1 cellular context compared by ENCODE assay signal in the genomic region with DNA sequence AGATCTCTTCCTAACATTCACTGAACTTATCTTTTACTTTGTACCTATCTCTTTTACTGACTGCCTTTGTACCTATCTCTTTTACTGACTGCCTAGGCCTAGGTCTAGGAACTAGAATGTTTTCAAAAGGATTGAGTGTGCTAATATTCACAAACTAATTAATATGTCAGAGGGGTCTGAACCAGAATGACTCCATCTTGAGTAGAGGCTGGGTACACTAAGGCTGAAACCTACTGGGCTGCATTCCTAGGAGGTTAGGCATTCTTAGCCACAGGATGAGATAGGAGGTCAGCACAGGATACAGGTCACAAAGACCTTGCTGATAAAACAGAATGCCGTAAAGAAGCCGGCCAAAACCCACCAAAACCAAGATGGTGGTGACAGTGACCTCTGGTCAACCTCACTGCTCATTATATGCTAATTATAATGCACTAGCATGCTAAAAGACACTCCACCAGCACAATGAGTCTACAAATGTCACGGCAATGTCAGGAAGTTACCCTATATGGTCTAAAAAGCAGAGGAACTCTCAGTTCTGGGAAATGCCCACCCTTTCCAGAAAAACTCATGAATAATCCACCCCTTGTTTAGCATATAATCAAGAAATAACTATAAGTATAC.
A peak's percentile ranks its signal among the peaks of the same experiment; 100 is the strongest.
TF ChIP-seq lines count a peak whose summit lies in the region.

No MANE protein-coding gene starts in this region.

TF ChIP-seq in K562, 482 proteins besides CTCF, POLR2A, EP300 and RAD21 (continued from another document and continues in another):
- TF ChIP-seq, protein P1, sequence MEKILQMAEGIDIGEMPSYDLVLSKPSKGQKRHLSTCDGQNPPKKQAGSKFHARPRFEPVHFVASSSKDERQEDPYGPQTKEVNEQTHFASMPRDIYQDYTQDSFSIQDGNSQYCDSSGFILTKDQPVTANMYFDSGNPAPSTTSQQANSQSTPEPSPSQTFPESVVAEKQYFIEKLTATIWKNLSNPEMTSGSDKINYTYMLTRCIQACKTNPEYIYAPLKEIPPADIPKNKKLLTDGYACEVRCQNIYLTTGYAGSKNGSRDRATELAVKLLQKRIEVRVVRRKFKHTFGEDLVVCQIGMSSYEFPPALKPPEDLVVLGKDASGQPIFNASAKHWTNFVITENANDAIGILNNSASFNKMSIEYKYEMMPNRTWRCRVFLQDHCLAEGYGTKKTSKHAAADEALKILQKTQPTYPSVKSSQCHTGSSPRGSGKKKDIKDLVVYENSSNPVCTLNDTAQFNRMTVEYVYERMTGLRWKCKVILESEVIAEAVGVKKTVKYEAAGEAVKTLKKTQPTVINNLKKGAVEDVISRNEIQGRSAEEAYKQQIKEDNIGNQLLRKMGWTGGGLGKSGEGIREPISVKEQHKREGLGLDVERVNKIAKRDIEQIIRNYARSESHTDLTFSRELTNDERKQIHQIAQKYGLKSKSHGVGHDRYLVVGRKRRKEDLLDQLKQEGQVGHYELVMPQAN (IDR thresholded peaks at IDR 0.05; ENCODE audit: borderline replicate concordance), result no peak
- TF ChIP-seq, protein P2, sequence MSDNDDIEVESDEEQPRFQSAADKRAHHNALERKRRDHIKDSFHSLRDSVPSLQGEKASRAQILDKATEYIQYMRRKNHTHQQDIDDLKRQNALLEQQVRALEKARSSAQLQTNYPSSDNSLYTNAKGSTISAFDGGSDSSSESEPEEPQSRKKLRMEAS (CRISPR knock-in tag; IDR thresholded peaks at IDR 0.05), result no peak
- no peak for TF ChIP-seq SETDB1 (IDR thresholded peaks at IDR 0.05; ENCODE audit: low read length)
- peak; percentile 85 for TF ChIP-seq NFIX (CRISPR knock-in tag; IDR thresholded peaks at IDR 0.05; ENCODE audit: low read depth)
- TF ChIP-seq, protein P3, sequence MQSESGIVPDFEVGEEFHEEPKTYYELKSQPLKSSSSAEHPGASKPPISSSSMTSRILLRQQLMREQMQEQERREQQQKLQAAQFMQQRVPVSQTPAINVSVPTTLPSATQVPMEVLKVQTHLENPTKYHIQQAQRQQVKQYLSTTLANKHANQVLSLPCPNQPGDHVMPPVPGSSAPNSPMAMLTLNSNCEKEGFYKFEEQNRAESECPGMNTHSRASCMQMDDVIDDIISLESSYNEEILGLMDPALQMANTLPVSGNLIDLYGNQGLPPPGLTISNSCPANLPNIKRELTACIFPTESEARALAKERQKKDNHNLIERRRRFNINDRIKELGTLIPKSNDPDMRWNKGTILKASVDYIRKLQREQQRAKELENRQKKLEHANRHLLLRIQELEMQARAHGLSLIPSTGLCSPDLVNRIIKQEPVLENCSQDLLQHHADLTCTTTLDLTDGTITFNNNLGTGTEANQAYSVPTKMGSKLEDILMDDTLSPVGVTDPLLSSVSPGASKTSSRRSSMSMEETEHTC (IDR thresholded peaks at IDR 0.05), result no peak
- TF ChIP-seq, protein P4, sequence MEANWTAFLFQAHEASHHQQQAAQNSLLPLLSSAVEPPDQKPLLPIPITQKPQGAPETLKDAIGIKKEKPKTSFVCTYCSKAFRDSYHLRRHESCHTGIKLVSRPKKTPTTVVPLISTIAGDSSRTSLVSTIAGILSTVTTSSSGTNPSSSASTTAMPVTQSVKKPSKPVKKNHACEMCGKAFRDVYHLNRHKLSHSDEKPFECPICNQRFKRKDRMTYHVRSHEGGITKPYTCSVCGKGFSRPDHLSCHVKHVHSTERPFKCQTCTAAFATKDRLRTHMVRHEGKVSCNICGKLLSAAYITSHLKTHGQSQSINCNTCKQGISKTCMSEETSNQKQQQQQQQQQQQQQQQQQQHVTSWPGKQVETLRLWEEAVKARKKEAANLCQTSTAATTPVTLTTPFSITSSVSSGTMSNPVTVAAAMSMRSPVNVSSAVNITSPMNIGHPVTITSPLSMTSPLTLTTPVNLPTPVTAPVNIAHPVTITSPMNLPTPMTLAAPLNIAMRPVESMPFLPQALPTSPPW (CRISPR knock-in tag; IDR thresholded peaks at IDR 0.05), result peak; percentile 89
- TF ChIP-seq ZNF551 (CRISPR knock-in tag; IDR thresholded peaks at IDR 0.05), result peak; percentile 96
- no peak for TF ChIP-seq SNRNP70 (optimal IDR thresholded peaks at IDR 0.05; ENCODE audit: low read depth, low read length)
- no peak for TF ChIP-seq ZNF184 (CRISPR knock-in tag; IDR thresholded peaks at IDR 0.05)
- no peak for TF ChIP-seq ZSCAN29 (IDR thresholded peaks at IDR 0.05)
- no peak for TF ChIP-seq ZNF24 (IDR thresholded peaks at IDR 0.05)
- peak; percentile 97 for TF ChIP-seq ZNF140 (CRISPR knock-in tag; IDR thresholded peaks at IDR 0.05)
- TF ChIP-seq, protein P5, sequence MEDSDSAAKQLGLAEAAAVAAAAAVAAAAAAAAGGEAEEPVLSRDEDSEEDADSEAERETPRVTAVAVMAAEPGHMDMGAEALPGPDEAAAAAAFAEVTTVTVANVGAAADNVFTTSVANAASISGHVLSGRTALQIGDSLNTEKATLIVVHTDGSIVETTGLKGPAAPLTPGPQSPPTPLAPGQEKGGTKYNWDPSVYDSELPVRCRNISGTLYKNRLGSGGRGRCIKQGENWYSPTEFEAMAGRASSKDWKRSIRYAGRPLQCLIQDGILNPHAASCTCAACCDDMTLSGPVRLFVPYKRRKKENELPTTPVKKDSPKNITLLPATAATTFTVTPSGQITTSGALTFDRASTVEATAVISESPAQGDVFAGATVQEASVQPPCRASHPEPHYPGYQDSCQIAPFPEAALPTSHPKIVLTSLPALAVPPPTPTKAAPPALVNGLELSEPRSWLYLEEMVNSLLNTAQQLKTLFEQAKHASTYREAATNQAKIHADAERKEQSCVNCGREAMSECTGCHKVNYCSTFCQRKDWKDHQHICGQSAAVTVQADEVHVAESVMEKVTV (CRISPR knock-in tag; IDR thresholded peaks at IDR 0.05), result peak; percentile 91
- TF ChIP-seq, protein P6, sequence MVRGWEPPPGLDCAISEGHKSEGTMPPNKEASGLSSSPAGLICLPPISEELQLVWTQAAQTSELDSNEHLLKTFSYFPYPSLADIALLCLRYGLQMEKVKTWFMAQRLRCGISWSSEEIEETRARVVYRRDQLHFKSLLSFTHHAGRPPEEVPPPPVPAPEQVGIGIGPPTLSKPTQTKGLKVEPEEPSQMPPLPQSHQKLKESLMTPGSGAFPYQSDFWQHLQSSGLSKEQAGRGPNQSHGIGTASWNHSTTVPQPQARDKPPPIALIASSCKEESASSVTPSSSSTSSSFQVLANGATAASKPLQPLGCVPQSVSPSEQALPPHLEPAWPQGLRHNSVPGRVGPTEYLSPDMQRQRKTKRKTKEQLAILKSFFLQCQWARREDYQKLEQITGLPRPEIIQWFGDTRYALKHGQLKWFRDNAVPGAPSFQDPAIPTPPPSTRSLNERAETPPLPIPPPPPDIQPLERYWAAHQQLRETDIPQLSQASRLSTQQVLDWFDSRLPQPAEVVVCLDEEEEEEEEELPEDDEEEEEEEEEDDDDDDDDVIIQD (CRISPR knock-in tag; IDR thresholded peaks at IDR 0.05), result peak; percentile 99
- TF ChIP-seq FOXJ3 (CRISPR knock-in tag; IDR thresholded peaks at IDR 0.05), result no peak
- TF ChIP-seq ZNF76 (CRISPR knock-in tag; IDR thresholded peaks at IDR 0.05; ENCODE audit: borderline replicate concordance), result peak; percentile 100
- TF ChIP-seq BRCA1 (IDR thresholded peaks at IDR 0.05), result no peak
- TF ChIP-seq BRCA1 (CRISPR knock-in tag; IDR thresholded peaks at IDR 0.05), result no peak
- TF ChIP-seq, protein P7, sequence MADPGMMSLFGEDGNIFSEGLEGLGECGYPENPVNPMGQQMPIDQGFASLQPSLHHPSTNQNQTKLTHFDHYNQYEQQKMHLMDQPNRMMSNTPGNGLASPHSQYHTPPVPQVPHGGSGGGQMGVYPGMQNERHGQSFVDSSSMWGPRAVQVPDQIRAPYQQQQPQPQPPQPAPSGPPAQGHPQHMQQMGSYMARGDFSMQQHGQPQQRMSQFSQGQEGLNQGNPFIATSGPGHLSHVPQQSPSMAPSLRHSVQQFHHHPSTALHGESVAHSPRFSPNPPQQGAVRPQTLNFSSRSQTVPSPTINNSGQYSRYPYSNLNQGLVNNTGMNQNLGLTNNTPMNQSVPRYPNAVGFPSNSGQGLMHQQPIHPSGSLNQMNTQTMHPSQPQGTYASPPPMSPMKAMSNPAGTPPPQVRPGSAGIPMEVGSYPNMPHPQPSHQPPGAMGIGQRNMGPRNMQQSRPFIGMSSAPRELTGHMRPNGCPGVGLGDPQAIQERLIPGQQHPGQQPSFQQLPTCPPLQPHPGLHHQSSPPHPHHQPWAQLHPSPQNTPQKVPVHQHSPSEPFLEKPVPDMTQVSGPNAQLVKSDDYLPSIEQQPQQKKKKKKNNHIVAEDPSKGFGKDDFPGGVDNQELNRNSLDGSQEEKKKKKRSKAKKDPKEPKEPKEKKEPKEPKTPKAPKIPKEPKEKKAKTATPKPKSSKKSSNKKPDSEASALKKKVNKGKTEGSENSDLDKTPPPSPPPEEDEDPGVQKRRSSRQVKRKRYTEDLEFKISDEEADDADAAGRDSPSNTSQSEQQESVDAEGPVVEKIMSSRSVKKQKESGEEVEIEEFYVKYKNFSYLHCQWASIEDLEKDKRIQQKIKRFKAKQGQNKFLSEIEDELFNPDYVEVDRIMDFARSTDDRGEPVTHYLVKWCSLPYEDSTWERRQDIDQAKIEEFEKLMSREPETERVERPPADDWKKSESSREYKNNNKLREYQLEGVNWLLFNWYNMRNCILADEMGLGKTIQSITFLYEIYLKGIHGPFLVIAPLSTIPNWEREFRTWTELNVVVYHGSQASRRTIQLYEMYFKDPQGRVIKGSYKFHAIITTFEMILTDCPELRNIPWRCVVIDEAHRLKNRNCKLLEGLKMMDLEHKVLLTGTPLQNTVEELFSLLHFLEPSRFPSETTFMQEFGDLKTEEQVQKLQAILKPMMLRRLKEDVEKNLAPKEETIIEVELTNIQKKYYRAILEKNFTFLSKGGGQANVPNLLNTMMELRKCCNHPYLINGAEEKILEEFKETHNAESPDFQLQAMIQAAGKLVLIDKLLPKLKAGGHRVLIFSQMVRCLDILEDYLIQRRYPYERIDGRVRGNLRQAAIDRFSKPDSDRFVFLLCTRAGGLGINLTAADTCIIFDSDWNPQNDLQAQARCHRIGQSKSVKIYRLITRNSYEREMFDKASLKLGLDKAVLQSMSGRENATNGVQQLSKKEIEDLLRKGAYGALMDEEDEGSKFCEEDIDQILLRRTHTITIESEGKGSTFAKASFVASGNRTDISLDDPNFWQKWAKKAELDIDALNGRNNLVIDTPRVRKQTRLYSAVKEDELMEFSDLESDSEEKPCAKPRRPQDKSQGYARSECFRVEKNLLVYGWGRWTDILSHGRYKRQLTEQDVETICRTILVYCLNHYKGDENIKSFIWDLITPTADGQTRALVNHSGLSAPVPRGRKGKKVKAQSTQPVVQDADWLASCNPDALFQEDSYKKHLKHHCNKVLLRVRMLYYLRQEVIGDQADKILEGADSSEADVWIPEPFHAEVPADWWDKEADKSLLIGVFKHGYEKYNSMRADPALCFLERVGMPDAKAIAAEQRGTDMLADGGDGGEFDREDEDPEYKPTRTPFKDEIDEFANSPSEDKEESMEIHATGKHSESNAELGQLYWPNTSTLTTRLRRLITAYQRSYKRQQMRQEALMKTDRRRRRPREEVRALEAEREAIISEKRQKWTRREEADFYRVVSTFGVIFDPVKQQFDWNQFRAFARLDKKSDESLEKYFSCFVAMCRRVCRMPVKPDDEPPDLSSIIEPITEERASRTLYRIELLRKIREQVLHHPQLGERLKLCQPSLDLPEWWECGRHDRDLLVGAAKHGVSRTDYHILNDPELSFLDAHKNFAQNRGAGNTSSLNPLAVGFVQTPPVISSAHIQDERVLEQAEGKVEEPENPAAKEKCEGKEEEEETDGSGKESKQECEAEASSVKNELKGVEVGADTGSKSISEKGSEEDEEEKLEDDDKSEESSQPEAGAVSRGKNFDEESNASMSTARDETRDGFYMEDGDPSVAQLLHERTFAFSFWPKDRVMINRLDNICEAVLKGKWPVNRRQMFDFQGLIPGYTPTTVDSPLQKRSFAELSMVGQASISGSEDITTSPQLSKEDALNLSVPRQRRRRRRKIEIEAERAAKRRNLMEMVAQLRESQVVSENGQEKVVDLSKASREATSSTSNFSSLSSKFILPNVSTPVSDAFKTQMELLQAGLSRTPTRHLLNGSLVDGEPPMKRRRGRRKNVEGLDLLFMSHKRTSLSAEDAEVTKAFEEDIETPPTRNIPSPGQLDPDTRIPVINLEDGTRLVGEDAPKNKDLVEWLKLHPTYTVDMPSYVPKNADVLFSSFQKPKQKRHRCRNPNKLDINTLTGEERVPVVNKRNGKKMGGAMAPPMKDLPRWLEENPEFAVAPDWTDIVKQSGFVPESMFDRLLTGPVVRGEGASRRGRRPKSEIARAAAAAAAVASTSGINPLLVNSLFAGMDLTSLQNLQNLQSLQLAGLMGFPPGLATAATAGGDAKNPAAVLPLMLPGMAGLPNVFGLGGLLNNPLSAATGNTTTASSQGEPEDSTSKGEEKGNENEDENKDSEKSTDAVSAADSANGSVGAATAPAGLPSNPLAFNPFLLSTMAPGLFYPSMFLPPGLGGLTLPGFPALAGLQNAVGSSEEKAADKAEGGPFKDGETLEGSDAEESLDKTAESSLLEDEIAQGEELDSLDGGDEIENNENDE (IDR thresholded peaks at IDR 0.05; ENCODE audit: low read depth, low read length), result no peak
- TF ChIP-seq SOX6 (IDR thresholded peaks at IDR 0.05), result peak; percentile 94
- TF ChIP-seq U2AF1 (optimal IDR thresholded peaks at IDR 0.05; ENCODE audit: low read depth, low read length), result no peak
- TF ChIP-seq MAZ (CRISPR knock-in tag; conservative IDR thresholded peaks at IDR 0.05 in 1 of 2, IDR thresholded peaks at IDR 0.05 in 1 of 2), result peak in 1 of 2 experiments; percentile 99; a peak in 2 of 4 replicates
- TF ChIP-seq CBFA2T3 (IDR thresholded peaks at IDR 0.05), result peak; percentile 40; the same call in 1 of the 2 replicates
- TF ChIP-seq SIRT6 (IDR thresholded peaks at IDR 0.05; ENCODE audit: low read depth, low read length), result no peak
- peak; percentile 92 to 100 for TF ChIP-seq TEAD1 (CRISPR knock-in tag; IDR thresholded peaks at IDR 0.05)
- TF ChIP-seq, protein P8, sequence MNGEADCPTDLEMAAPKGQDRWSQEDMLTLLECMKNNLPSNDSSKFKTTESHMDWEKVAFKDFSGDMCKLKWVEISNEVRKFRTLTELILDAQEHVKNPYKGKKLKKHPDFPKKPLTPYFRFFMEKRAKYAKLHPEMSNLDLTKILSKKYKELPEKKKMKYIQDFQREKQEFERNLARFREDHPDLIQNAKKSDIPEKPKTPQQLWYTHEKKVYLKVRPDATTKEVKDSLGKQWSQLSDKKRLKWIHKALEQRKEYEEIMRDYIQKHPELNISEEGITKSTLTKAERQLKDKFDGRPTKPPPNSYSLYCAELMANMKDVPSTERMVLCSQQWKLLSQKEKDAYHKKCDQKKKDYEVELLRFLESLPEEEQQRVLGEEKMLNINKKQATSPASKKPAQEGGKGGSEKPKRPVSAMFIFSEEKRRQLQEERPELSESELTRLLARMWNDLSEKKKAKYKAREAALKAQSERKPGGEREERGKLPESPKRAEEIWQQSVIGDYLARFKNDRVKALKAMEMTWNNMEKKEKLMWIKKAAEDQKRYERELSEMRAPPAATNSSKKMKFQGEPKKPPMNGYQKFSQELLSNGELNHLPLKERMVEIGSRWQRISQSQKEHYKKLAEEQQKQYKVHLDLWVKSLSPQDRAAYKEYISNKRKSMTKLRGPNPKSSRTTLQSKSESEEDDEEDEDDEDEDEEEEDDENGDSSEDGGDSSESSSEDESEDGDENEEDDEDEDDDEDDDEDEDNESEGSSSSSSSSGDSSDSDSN (IDR thresholded peaks at IDR 0.05; ENCODE audit: borderline replicate concordance in 1 of 2, low read depth in 2 of 2, low read length in 2 of 2), result no peak
- TF ChIP-seq ZFP1 (CRISPR knock-in tag; IDR thresholded peaks at IDR 0.05), result peak; percentile 97
- peak; percentile 97 for TF ChIP-seq ZNF445 (CRISPR knock-in tag; IDR thresholded peaks at IDR 0.05; ENCODE audit: low read depth)
